9 cellular contexts compared by ENCODE assay signal in genomic region chr17:61002316-61002736, GRCh38.
A peak's percentile ranks its signal among the peaks of the same experiment; 100 is the strongest.
DNase-seq lines count a peak whose midpoint lies in the region; ATAC-seq, FAIRE-seq and TF ChIP-seq lines count a peak whose summit lies in the region.
"Had no signal": no experiment of that assay in that cellular context is flagged by ENCODE, and none has a peak within 500 bp of the region (broad histone marks: within the 10 kb centered on the region; RNA-seq: fewer than 3 reads in every experiment).

No MANE protein-coding gene starts in this region.

- H2AFZ ChIP-seq in keratinocyte (ENCODE audit: control insufficient read depth, low read length), result no peak overlapping the region

- H3K36me3 ChIP-seq in keratinocyte (ENCODE audit: control insufficient read depth in 2 of 2, extremely low read depth in 1 of 2, insufficient read depth in 2 of 2, low read length in 2 of 2), result no peaks in the 10 kb centered on the region
- H3K36me3 ChIP-seq in WERI-Rb-1, result no peaks in the 10 kb centered on the region

- DNase-seq in NCI-H510A treated with DMSO at 0.1 percent for 48 hours (lab: John Stamatoyannopoulos, UW) (peak; percentile 44), NCI-H510A (lab: John Stamatoyannopoulos, UW) (no peak), NB4 (ENCODE audit: low read depth) (peak; percentile 51), keratinocyte (ENCODE audit: low read depth, low spot score) (no peak), WERI-Rb-1 (no peak)
- no peak for DNase-seq in activated CD8-positive, alpha-beta T cell treated with anti-CD3 and anti-CD28 coated beads for 36 hours
- no peak for DNase-seq in activated CD4-positive, alpha-beta T cell treated with anti-CD3 and anti-CD28 coated beads, Interleukin-2, amount 50 U/mL, for 48 hours
- DNase-seq: activated naive CD8-positive, alpha-beta T cell treated with anti-CD3 and anti-CD28 coated beads, Interleukin-2, amount 10 ng/mL, durations not matched to agents 7 days and 5 days had no signal

- no peaks in the 10 kb centered on the region for H3K9me1 ChIP-seq in keratinocyte (ENCODE audit: control insufficient read depth, extremely low read depth, insufficient read depth, low read length)

- no peaks in the 10 kb centered on the region for H3K4me1 Mint-ChIP-seq in activated CD8-positive, alpha-beta T cell treated with anti-CD3 and anti-CD28 coated beads for 36 hours (ENCODE audit: low read depth)

- H3K9me3 ChIP-seq in keratinocyte (ENCODE audit: control insufficient read depth, low read depth, low read length) (no peaks in the 10 kb centered on the region), WERI-Rb-1 (ENCODE audit: severe bottlenecking) (no peaks in the 10 kb centered on the region)

- dilution Hi-C loops in keratinocyte (cut with MboI; ENCODE audit: extremely low pct_ligation_motif_present, low sequenced_read_pairs), result no loop called here

- no peak overlapping the region for H3K4me3 Mint-ChIP-seq in activated CD8-positive, alpha-beta T cell treated with anti-CD3 and anti-CD28 coated beads for 36 hours
- H3K4me3 Mint-ChIP-seq: activated naive CD8-positive, alpha-beta T cell treated with anti-CD3 and anti-CD28 coated beads, Interleukin-2, amount 10 ng/mL, durations not matched to agents 7 days and 5 days had no signal

- H3K9ac ChIP-seq in keratinocyte (ENCODE audit: control insufficient read depth, extremely low read depth, insufficient read depth, low read length), result no peak overlapping the region

- POLR2A ChIA-PET in activated CD8-positive, alpha-beta T cell treated with anti-CD3 and anti-CD28 coated beads for 36 hours (lab: Charles Lee), result no interaction called here

- H3K4me3 ChIP-seq in NB4 (ENCODE audit: low read depth, low read length) (no peak overlapping the region), keratinocyte (ENCODE audit: control insufficient read depth in 2 of 3, extremely low read depth in 1 of 3, insufficient read depth in 2 of 3, low read depth in 1 of 3, low read length in 3 of 3) (no peak overlapping the region), WERI-Rb-1 (ENCODE audit: low read depth, low read length) (no peak overlapping the region)

- no peak for ATAC-seq in activated CD8-positive, alpha-beta T cell treated with anti-CD3 and anti-CD28 coated beads for 36 hours
- ATAC-seq in HG02678 (IDR thresholded peaks at IDR 0.05; ENCODE audit: unreplicated experiment), result no peak

- H3K27me3 Mint-ChIP-seq in activated CD8-positive, alpha-beta T cell treated with anti-CD3 and anti-CD28 coated beads for 36 hours, result no peaks in the 10 kb centered on the region

- H3K4me1 ChIP-seq in keratinocyte (ENCODE audit: control insufficient read depth, extremely low read depth, insufficient read depth, low read length), result no peaks in the 10 kb centered on the region

- FAIRE-seq in keratinocyte (lab: Jason Lieb, UNC), result peak; percentile 23

- intact Hi-C loops in activated CD8-positive, alpha-beta T cell treated with anti-CD3 and anti-CD28 coated beads for 36 hours (cut with micrococcal nuclease), result loop anchor here (5.0 kb wide), 1 partner anchor 390 kb away; no protein-coding TSS in a partner anchor

- H3K27ac ChIP-seq in keratinocyte (ENCODE audit: control insufficient read depth, insufficient read depth, low read length), result no peak overlapping the region
- H3K27ac ChIP-seq in WERI-Rb-1, result no peak overlapping the region

- no peak overlapping the region for H3K4me2 ChIP-seq in keratinocyte (ENCODE audit: control insufficient read depth, extremely low read depth, insufficient read depth, low read depth, low read length)

- no peak for TF ChIP-seq CTCF in NB4 (IDR thresholded peaks at IDR 0.05; ENCODE audit: low read depth, low read length)
- TF ChIP-seq CTCF in activated CD8-positive, alpha-beta T cell treated with anti-CD3 and anti-CD28 coated beads for 36 hours (IDR thresholded peaks at IDR 0.05), result peak; percentile 78
- TF ChIP-seq CTCF in keratinocyte (optimal IDR thresholded peaks at IDR 0.05 in 1 of 3, IDR thresholded peaks at IDR 0.05 in 1 of 3, conservative IDR thresholded peaks at IDR 0.05 in 1 of 3; ENCODE audit: extremely low read depth in 1 of 3, insufficient read depth in 2 of 3, low read length in 3 of 3), result peak in 2 of 3 experiments; percentile 15 to 34
- no peak for TF ChIP-seq CTCF in WERI-Rb-1 (IDR thresholded peaks at IDR 0.05; ENCODE audit: low read depth, low read length)

- no peak for TF ChIP-seq POLR2A in NB4 (IDR thresholded peaks at IDR 0.05; ENCODE audit: extremely low read depth, insufficient read length)

- H3K36me3 Mint-ChIP-seq in activated CD8-positive, alpha-beta T cell treated with anti-CD3 and anti-CD28 coated beads for 36 hours (ENCODE audit: low read depth), result no peaks in the 10 kb centered on the region

- no peaks in the 10 kb centered on the region for H3K79me2 ChIP-seq in keratinocyte (ENCODE audit: control insufficient read depth, insufficient read depth, low read length)

- H4K20me1 ChIP-seq in keratinocyte (ENCODE audit: control insufficient read depth, extremely low read depth, insufficient read depth, low read length), result no peaks in the 10 kb centered on the region

- CTCF ChIA-PET in activated CD8-positive, alpha-beta T cell treated with anti-CD3 and anti-CD28 coated beads for 36 hours (lab: Charles Lee), result no interaction called here

- no peaks in the 10 kb centered on the region for H3K9me3 Mint-ChIP-seq in activated CD8-positive, alpha-beta T cell treated with anti-CD3 and anti-CD28 coated beads for 36 hours
- H3K9me3 Mint-ChIP-seq: activated naive CD8-positive, alpha-beta T cell treated with anti-CD3 and anti-CD28 coated beads, Interleukin-2, amount 10 ng/mL, durations not matched to agents 7 days and 5 days had no signal

- no peak overlapping the region for H3K27ac Mint-ChIP-seq in activated CD8-positive, alpha-beta T cell treated with anti-CD3 and anti-CD28 coated beads for 36 hours
- H3K27ac Mint-ChIP-seq: activated naive CD8-positive, alpha-beta T cell treated with anti-CD3 and anti-CD28 coated beads, Interleukin-2, amount 10 ng/mL, durations not matched to agents 7 days and 5 days had no signal

- H3K27me3 ChIP-seq in keratinocyte (ENCODE audit: control insufficient read depth, extremely low read depth, insufficient read depth, low read length) (no peaks in the 10 kb centered on the region), WERI-Rb-1 (ENCODE audit: insufficient read depth, low read depth, severe bottlenecking) (no peaks in the 10 kb centered on the region)

Comparison
In these comparisons a context has a peak if more than half of its experiments do, and no peak if none do; other contexts are left out.
1. DNase-seq: peak in NCI-H510A treated with DMSO at 0.1 percent for 48 hours (single experiment) and NB4 (single experiment); none in NCI-H510A (single experiment), activated CD8-positive, alpha-beta T cell treated with anti-CD3 and anti-CD28 coated beads for 36 hours (single experiment), keratinocyte (single experiment), WERI-Rb-1 (single experiment) and activated CD4-positive, alpha-beta T cell treated with anti-CD3 and anti-CD28 coated beads, Interleukin-2, amount 50 U/mL, for 48 hours (0 of 2).
2. CTCF ChIP-seq: peak in activated CD8-positive, alpha-beta T cell treated with anti-CD3 and anti-CD28 coated beads for 36 hours (single experiment) and keratinocyte (2 of 3); none in NB4 (single experiment) and WERI-Rb-1 (single experiment).